Comparison of ENCODE assay signal across 19 cellular contexts in the genomic region with DNA sequence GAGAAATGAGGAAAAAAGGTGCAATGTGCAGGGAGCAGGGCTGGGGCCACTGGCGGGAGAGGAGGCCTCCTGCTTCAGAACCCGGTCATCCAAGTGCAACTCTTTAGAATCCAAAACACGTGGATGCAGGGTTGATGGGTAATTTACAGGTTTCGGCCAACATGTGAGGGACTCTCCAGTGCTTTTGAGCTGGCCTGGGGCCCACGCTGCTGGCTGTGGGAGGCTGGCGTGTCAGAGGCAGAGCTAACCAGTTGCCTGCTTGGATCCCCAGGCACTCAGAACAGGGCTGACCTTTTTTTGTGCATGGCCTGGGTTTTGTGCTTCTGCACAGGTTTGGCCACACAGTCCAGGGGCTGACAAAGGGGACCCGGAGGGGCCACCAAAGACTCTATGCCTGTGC.
DNase-seq lines count a peak whose midpoint lies in the region; ATAC-seq, FAIRE-seq and TF ChIP-seq lines count a peak whose summit lies in the region.
"Had no signal": no experiment of that assay in that cellular context is flagged by ENCODE, and none has a peak within 500 bp of the region (broad histone marks: within the 10 kb centered on the region; RNA-seq: fewer than 3 reads in every experiment).

No MANE protein-coding gene starts in this region.

- DNase-seq in NCI-H2029 (lab: John Stamatoyannopoulos, UW) = peak; percentile 51
- DNase-seq in GM12878 (ENCODE audit: low read depth, low spot score) = no peak
- DNase-seq in lower lobe of right lung = no peak
- no peak for DNase-seq in upper lobe of left lung
- no peak for DNase-seq in NCI-H526 treated with DMSO at 0.1 percent for 48 hours (lab: John Stamatoyannopoulos, UW)
- DNase-seq in C1 segment of cervical spinal cord (lab: John Stamatoyannopoulos, UW) = no peak
- no peak for DNase-seq in CD8-positive, alpha-beta T cell
- DNase-seq: ACHN, DMS79, H7, MG63, NCI-H1048, NCI-H1436 treated with DMSO at 0.1 percent for 48 hours, NCI-H1930, NCI-H524 treated with DMSO at 0.1 percent for 48 hours, PC-3, Right ventricle myocardium superior had no signal

- H3K4me3 ChIP-seq in GM12878 = no peak overlapping the region
- H3K4me3 ChIP-seq in lower lobe of right lung = no peak overlapping the region
- no peak overlapping the region for H3K4me3 ChIP-seq in upper lobe of left lung
- no peak overlapping the region for H3K4me3 ChIP-seq in CD8-positive, alpha-beta T cell (ENCODE audit: low read depth, low read length)
- H3K4me3 ChIP-seq: BLaER1 treated with 17β-estradiol and CSF1 and Interleukin-3, amounts not matched to agents 10 nM and 100 nM; K562; MG63 had no signal

- H3K27me3 Mint-ChIP-seq in CD8-positive, alpha-beta T cell (ENCODE audit: low read depth) = peaks cover 6% of the 10 kb centered on the region

- CTCF ChIA-PET in GM12878 (lab: Yijun Ruan, JAX) = interaction anchor here (1.0 kb wide), 1 partner anchor 24 kb away, joined by 3 read pairs; no protein-coding TSS in a partner anchor
- CTCF ChIA-PET in CD8-positive, alpha-beta T cell (lab: Charles Lee) = no interaction called here

- H3K27ac ChIP-seq in GM12878 (ENCODE audit: control insufficient read depth, insufficient read depth) (no peak overlapping the region), lower lobe of right lung (peak overlapping the region; percentile 65), upper lobe of left lung (peak overlapping the region; percentile 48 to 87 (median 68))
- no peak overlapping the region for H3K27ac ChIP-seq in CD8-positive, alpha-beta T cell (ENCODE audit: low read depth, low read length)
- H3K27ac ChIP-seq: BLaER1 treated with 17β-estradiol and CSF1 and Interleukin-3, amounts not matched to agents 10 nM and 100 nM had no signal

- TF ChIP-seq CTCF in GM12878 (IDR thresholded peaks at IDR 0.05 in 2 of 3, conservative IDR thresholded peaks at IDR 0.05 in 1 of 3; ENCODE audit: control insufficient read depth in 2 of 3, extremely low read depth in 1 of 3, insufficient read depth in 1 of 3, low read depth in 3 of 3, low read length in 3 of 3) (no peak), lower lobe of right lung (IDR thresholded peaks at IDR 0.05) (no peak), upper lobe of left lung (IDR thresholded peaks at IDR 0.05) (no peak)
- TF ChIP-seq CTCF in CD8-positive, alpha-beta T cell (IDR thresholded peaks at IDR 0.05) = no peak

- H3K27me3 ChIP-seq in GM12878 (replicated peaks in 1 of 2; ENCODE audit: control insufficient read depth in 2 of 2, insufficient read depth in 2 of 2, low read length in 1 of 2) (peaks cover 0 to 2% of the 10 kb centered on the region in 2 experiments; a peak in 3 of 4 replicates), lower lobe of right lung (ENCODE audit: low read depth) (no peaks in the 10 kb centered on the region), upper lobe of left lung (no peaks in the 10 kb centered on the region)
- no peaks in the 10 kb centered on the region for H3K27me3 ChIP-seq in CD8-positive, alpha-beta T cell (ENCODE audit: insufficient read depth, low read length)
- H3K27me3 ChIP-seq: BLaER1 treated with 17β-estradiol and CSF1 and Interleukin-3, amounts not matched to agents 10 nM and 100 nM; MG63 had no signal

- no peak for TF ChIP-seq EP300 in GM12878 (IDR thresholded peaks at IDR 0.05; ENCODE audit: borderline replicate concordance in 1 of 2, control insufficient read depth in 1 of 2, low read depth in 2 of 2, low read length in 2 of 2)
- TF ChIP-seq EP300 in upper lobe of left lung (IDR thresholded peaks at IDR 0.05) = no peak

- 24% methylated on average over 7 of the region's 7 CpGs for WGBS in GM12878 (ENCODE audit: insufficient coverage, insufficient replicate concordance, low lambda C conversion rate, missing lambda C conversion rate)
- 75 to 79% methylated on average over 6 to 7 of the region's 7 CpGs for WGBS in upper lobe of left lung, 2 donors

- H3K9ac ChIP-seq in GM12878 (ENCODE audit: control insufficient read depth, insufficient read depth, low read length) = no peak overlapping the region
- H3K9ac ChIP-seq: BLaER1 treated with 17β-estradiol and CSF1 and Interleukin-3, amounts not matched to agents 10 nM and 100 nM had no signal

- H3K79me2 ChIP-seq in GM12878 (ENCODE audit: control insufficient read depth, insufficient read depth, low read length) = no peaks in the 10 kb centered on the region

- no peak overlapping the region for H2AFZ ChIP-seq in GM12878 (ENCODE audit: control insufficient read depth, low read depth, low read length)

- no peaks in the 10 kb centered on the region for H3K4me1 Mint-ChIP-seq in CD8-positive, alpha-beta T cell (ENCODE audit: low read depth)

- no peak for TF ChIP-seq RAD21 in GM12878 (IDR thresholded peaks at IDR 0.05; ENCODE audit: insufficient read depth, low read depth, low read length)

- H3K36me3 ChIP-seq in GM12878 (ENCODE audit: control insufficient read depth in 2 of 2, insufficient read depth in 2 of 2, low read length in 1 of 2) = no peaks in the 10 kb centered on the region
- no peaks in the 10 kb centered on the region for H3K36me3 ChIP-seq in lower lobe of right lung
- no peaks in the 10 kb centered on the region for H3K36me3 ChIP-seq in upper lobe of left lung
- H3K36me3 ChIP-seq in CD8-positive, alpha-beta T cell (ENCODE audit: insufficient read depth, low read length) = no peaks in the 10 kb centered on the region
- H3K36me3 ChIP-seq: BLaER1 treated with 17β-estradiol and CSF1 and Interleukin-3, amounts not matched to agents 10 nM and 100 nM; MG63 had no signal

- peaks cover 2% of the 10 kb centered on the region for H3K9me3 Mint-ChIP-seq in CD8-positive, alpha-beta T cell

- POLR2A ChIA-PET in GM12878 (lab: Charles Lee) = no interaction called here
- POLR2A ChIA-PET in CD8-positive, alpha-beta T cell (lab: Charles Lee) = no interaction called here

- peak; percentile 41 for ATAC-seq in GM12878
- ATAC-seq in lower lobe of right lung = no peak
- ATAC-seq in upper lobe of left lung (ENCODE audit: low FRiP score in 2 of 2) = no peak
- ATAC-seq in CD8-positive, alpha-beta T cell = no peak
- ATAC-seq: K562, PC-3 had no signal

- no peak overlapping the region for H3K4me2 ChIP-seq in GM12878 (ENCODE audit: control insufficient read depth, insufficient read depth)
- H3K4me2 ChIP-seq: BLaER1 treated with 17β-estradiol and CSF1 and Interleukin-3, amounts not matched to agents 10 nM and 100 nM had no signal

- SMC1A ChIA-PET in GM12878 (lab: Charles Lee; ENCODE audit: uncharacterized antibody, unreplicated experiment) = no interaction called here

- no peaks in the 10 kb centered on the region for H3K4me1 ChIP-seq in GM12878 (ENCODE audit: control insufficient read depth, insufficient read depth, low read length)
- peaks cover 52% of the 10 kb centered on the region for H3K4me1 ChIP-seq in lower lobe of right lung
- H3K4me1 ChIP-seq in upper lobe of left lung = peaks cover 31 to 72% (median 55%) of the 10 kb centered on the region in 4 donors
- no peaks in the 10 kb centered on the region for H3K4me1 ChIP-seq in CD8-positive, alpha-beta T cell (ENCODE audit: insufficient read depth, low read length)

- RAD21 ChIA-PET in GM12878 (lab: Charles Lee; ENCODE audit: unreplicated experiment) = interaction anchor here (1.2 kb wide), 1 partner anchor 24 kb away, joined by 3 read pairs; no protein-coding TSS in a partner anchor

- H3K36me3 Mint-ChIP-seq in CD8-positive, alpha-beta T cell = no peaks in the 10 kb centered on the region

- H3K4me3 Mint-ChIP-seq in CD8-positive, alpha-beta T cell = no peak overlapping the region

- no peak overlapping the region for H3K27ac Mint-ChIP-seq in CD8-positive, alpha-beta T cell

- H3K9me3 ChIP-seq in GM12878 (replicated peaks; ENCODE audit: control insufficient read depth, insufficient read depth, low read length) (no peaks in the 10 kb centered on the region), lower lobe of right lung (no peaks in the 10 kb centered on the region), upper lobe of left lung (no peaks in the 10 kb centered on the region)
- H3K9me3 ChIP-seq in CD8-positive, alpha-beta T cell (ENCODE audit: low read length) = no peaks in the 10 kb centered on the region
- H3K9me3 ChIP-seq: MG63 had no signal

- TF ChIP-seq POLR2A in GM12878 (IDR thresholded peaks at IDR 0.05; ENCODE audit: low read depth, low read length) (no peak), upper lobe of left lung (IDR thresholded peaks at IDR 0.05) (no peak)

- FAIRE-seq in GM12878 (lab: Jason Lieb, UNC) = no peak
- FAIRE-seq: K562 had no signal

- H4K20me1 ChIP-seq in GM12878 (ENCODE audit: control insufficient read depth, insufficient read depth) = no peaks in the 10 kb centered on the region
- H4K20me1 ChIP-seq: BLaER1 treated with 17β-estradiol and CSF1 and Interleukin-3, amounts not matched to agents 10 nM and 100 nM had no signal

- BruUV-seq in GM12878 (replicated peaks; lab: Mats Ljungman, UMichigan) = no TSS peak

- in situ Hi-C loops in GM12878 (cut with MboI) = no loop called here

- intact Hi-C loops in GM12878 (cut with micrococcal nuclease; ENCODE audit: unreplicated experiment) (no loop called here), lower lobe of right lung (cut with DNase I) (no loop called here)
- intact Hi-C loops in CD8-positive, alpha-beta T cell (cut with DNase I, micrococcal nuclease) = no loop called here

TF ChIP-seq in GM12878, 131 proteins besides CTCF, POLR2A, EP300 and RAD21 (continues in another document):
- TF ChIP-seq NR2F1 (conservative IDR thresholded peaks at IDR 0.05) = no peak
- no peak for TF ChIP-seq NFIC (IDR thresholded peaks at IDR 0.05; ENCODE audit: low read depth, low read length)
- TF ChIP-seq MTA3 (IDR thresholded peaks at IDR 0.05; ENCODE audit: borderline replicate concordance, low read length) = no peak
- no peak for TF ChIP-seq RUNX3 (IDR thresholded peaks at IDR 0.05; ENCODE audit: low read length)
- TF ChIP-seq, protein P1, sequence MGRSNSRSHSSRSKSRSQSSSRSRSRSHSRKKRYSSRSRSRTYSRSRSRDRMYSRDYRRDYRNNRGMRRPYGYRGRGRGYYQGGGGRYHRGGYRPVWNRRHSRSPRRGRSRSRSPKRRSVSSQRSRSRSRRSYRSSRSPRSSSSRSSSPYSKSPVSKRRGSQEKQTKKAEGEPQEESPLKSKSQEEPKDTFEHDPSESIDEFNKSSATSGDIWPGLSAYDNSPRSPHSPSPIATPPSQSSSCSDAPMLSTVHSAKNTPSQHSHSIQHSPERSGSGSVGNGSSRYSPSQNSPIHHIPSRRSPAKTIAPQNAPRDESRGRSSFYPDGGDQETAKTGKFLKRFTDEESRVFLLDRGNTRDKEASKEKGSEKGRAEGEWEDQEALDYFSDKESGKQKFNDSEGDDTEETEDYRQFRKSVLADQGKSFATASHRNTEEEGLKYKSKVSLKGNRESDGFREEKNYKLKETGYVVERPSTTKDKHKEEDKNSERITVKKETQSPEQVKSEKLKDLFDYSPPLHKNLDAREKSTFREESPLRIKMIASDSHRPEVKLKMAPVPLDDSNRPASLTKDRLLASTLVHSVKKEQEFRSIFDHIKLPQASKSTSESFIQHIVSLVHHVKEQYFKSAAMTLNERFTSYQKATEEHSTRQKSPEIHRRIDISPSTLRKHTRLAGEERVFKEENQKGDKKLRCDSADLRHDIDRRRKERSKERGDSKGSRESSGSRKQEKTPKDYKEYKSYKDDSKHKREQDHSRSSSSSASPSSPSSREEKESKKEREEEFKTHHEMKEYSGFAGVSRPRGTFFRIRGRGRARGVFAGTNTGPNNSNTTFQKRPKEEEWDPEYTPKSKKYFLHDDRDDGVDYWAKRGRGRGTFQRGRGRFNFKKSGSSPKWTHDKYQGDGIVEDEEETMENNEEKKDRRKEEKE (IDR thresholded peaks at IDR 0.05) = no peak

Comparison
In these comparisons a context has a peak if more than half of its experiments do, and no peak if none do; other contexts are left out.
1. H3K27ac ChIP-seq: peak in lower lobe of right lung (single experiment) and upper lobe of left lung (4 of 4); none in GM12878 (single experiment) and CD8-positive, alpha-beta T cell (single experiment).